Comparison of ENCODE assay signal across 18 cellular contexts in genomic region chr9:122946486-122947003, GRCh38. TPM values are rescaled to one million over a fixed set of nuclear protein-coding genes. Genes with fewer than 3 reads are reported as not detected.
DNase-seq lines count a peak whose midpoint lies in the region; ATAC-seq, FAIRE-seq and TF ChIP-seq lines count a peak whose summit lies in the region.
"Had no signal": no experiment of that assay in that cellular context is flagged by ENCODE, and none has a peak within 500 bp of the region (broad histone marks: within the 10 kb centered on the region; RNA-seq: fewer than 3 reads in every experiment).

No MANE protein-coding gene starts in this region.

- H3K27me3 ChIP-seq in endothelial cell of umbilical vein (ENCODE audit: control insufficient read depth in 2 of 2, insufficient read depth in 2 of 2, low read length in 2 of 2): no peaks in the 10 kb centered on the region
- H3K27me3 ChIP-seq: BLaER1 treated with 17β-estradiol and CSF1 and Interleukin-3, amounts not matched to agents 10 nM and 100 nM had no signal

- H4K20me1 ChIP-seq in endothelial cell of umbilical vein (replicated peaks; ENCODE audit: control insufficient read depth, extremely low read depth, insufficient read depth, low read length): peaks cover 8% of the 10 kb centered on the region

- H3K9me1 ChIP-seq in endothelial cell of umbilical vein (replicated peaks; ENCODE audit: control insufficient read depth, extremely low read depth, insufficient read depth, low read length): no peaks in the 10 kb centered on the region

- H3K4me1 Mint-ChIP-seq in stimulated activated effector memory CD8-positive, alpha-beta T cell treated with anti-CD3 and anti-CD28 coated beads, Interleukin-12 subunit alpha, Interleukin-12 subunit beta, amount 100 ng/mL, for 72 hours: peaks cover 33% of the 10 kb centered on the region

- peak overlapping the region; percentile 67 for H3K4me3 ChIP-seq in SK-N-MC
- H3K4me3 ChIP-seq in endothelial cell of umbilical vein (replicated peaks in 1 of 3; ENCODE audit: insufficient read depth in 1 of 3, low read depth in 1 of 3, low read length in 3 of 3): no peak overlapping the region
- H3K4me3 ChIP-seq: BLaER1 treated with 17β-estradiol and CSF1 and Interleukin-3, amounts not matched to agents 10 nM and 100 nM had no signal

- ATAC-seq in stimulated activated effector memory CD8-positive, alpha-beta T cell treated with anti-CD3 and anti-CD28 coated beads, Interleukin-12 subunit alpha, Interleukin-12 subunit beta, amount 100 ng/mL, for 72 hours: no peak

- peaks cover 16% of the 10 kb centered on the region for H3K36me3 Mint-ChIP-seq in stimulated activated effector memory CD8-positive, alpha-beta T cell treated with anti-CD3 and anti-CD28 coated beads, Interleukin-12 subunit alpha, Interleukin-12 subunit beta, amount 100 ng/mL, for 72 hours

- peaks cover 57% of the 10 kb centered on the region for H3K79me2 ChIP-seq in endothelial cell of umbilical vein (ENCODE audit: control insufficient read depth, insufficient read depth, low read length)

- DNase-seq in HT-29 (ENCODE audit: low spot score) (peak; percentile 16), SK-N-MC (ENCODE audit: low read depth, low spot score) (no peak), endothelial cell of umbilical vein (ENCODE audit: low read depth, low spot score) (peak; percentile 44), germinal center (ENCODE audit: low spot score) (no peak), SHP77 treated with DMSO at 0.1 percent for 48 hours (lab: John Stamatoyannopoulos, UW) (no peak)
- DNase-seq in stimulated activated effector memory CD8-positive, alpha-beta T cell treated with anti-CD3 and anti-CD28 coated beads, Interleukin-12 subunit alpha, Interleukin-12 subunit beta, amount 100 ng/mL, for 72 hours (ENCODE audit: low spot score in 2 of 2): no peak
- no peak for DNase-seq in activated effector memory CD4-positive, alpha-beta T cell treated with anti-CD3 and anti-CD28 coated beads, Interleukin-2, amount 50 U/mL, for 16 hours
- DNase-seq: DMS153, EL, H7, MV-4-11, NCI-H1436, NCI-H2029 treated with DMSO at 0.1 percent for 48 hours, NCI-H2227 treated with DMSO at 0.1 percent for 48 hours, NCI-H524 treated with DMSO at 0.1 percent for 48 hours had no signal

- no peak for FAIRE-seq in endothelial cell of umbilical vein (lab: Jason Lieb, UNC)
- FAIRE-seq: GM18507 had no signal

- POLR2A ChIA-PET in endothelial cell of umbilical vein (lab: Charles Lee): no interaction called here

- dilution Hi-C loops in endothelial cell of umbilical vein (cut with MboI; ENCODE audit: extremely low pct_ligation_motif_present, low sequenced_read_pairs): no loop called here

- H3K9me3 Mint-ChIP-seq in stimulated activated effector memory CD8-positive, alpha-beta T cell treated with anti-CD3 and anti-CD28 coated beads, Interleukin-12 subunit alpha, Interleukin-12 subunit beta, amount 100 ng/mL, for 72 hours: no peaks in the 10 kb centered on the region

- peaks cover 20% of the 10 kb centered on the region for H3K4me1 ChIP-seq in endothelial cell of umbilical vein (ENCODE audit: control insufficient read depth, extremely low read depth, insufficient read depth, low read length)

- CTCF ChIA-PET in endothelial cell of umbilical vein (lab: Charles Lee): interaction anchor here (0.6 to 0.7 kb wide), 2 partner anchors 25 to 885 kb away, joined by 3 to 4 read pairs; no protein-coding TSS in a partner anchor

- no peak for TF ChIP-seq POLR2A in endothelial cell of umbilical vein (IDR thresholded peaks at IDR 0.05; ENCODE audit: low read depth, low read length)

- H3K27ac Mint-ChIP-seq in stimulated activated effector memory CD8-positive, alpha-beta T cell treated with anti-CD3 and anti-CD28 coated beads, Interleukin-12 subunit alpha, Interleukin-12 subunit beta, amount 100 ng/mL, for 72 hours: peak overlapping the region; percentile 1

- no peak overlapping the region for H2AFZ ChIP-seq in endothelial cell of umbilical vein (ENCODE audit: low read depth, low read length)

- H3K9ac ChIP-seq in SK-N-MC (ENCODE audit: insufficient read length) (peak overlapping the region; percentile 74), endothelial cell of umbilical vein (replicated peaks; ENCODE audit: extremely low read depth, insufficient read depth, low read length) (no peak overlapping the region)
- H3K9ac ChIP-seq: BLaER1 treated with 17β-estradiol and CSF1 and Interleukin-3, amounts not matched to agents 10 nM and 100 nM had no signal

- intact Hi-C loops in endothelial cell of umbilical vein (cut with micrococcal nuclease): no loop called here

- H3K27ac ChIP-seq in SK-N-MC (peak overlapping the region; percentile 96), endothelial cell of umbilical vein (ENCODE audit: insufficient read depth, low read depth, low read length) (no peak overlapping the region)
- H3K27ac ChIP-seq: BLaER1 treated with 17β-estradiol and CSF1 and Interleukin-3, amounts not matched to agents 10 nM and 100 nM; RWPE1 had no signal

- H3K36me3 ChIP-seq in SK-N-MC (ENCODE audit: insufficient read depth, low read length) (peaks cover 30% of the 10 kb centered on the region), endothelial cell of umbilical vein (ENCODE audit: control insufficient read depth in 2 of 2, extremely low read depth in 1 of 2, insufficient read depth in 2 of 2, low read length in 2 of 2) (no peaks in the 10 kb centered on the region)

- no TSS peak for BruUV-seq in endothelial cell of umbilical vein (replicated peaks; lab: Mats Ljungman, UMichigan)

- peak overlapping the region; percentile 8 for H3K4me3 Mint-ChIP-seq in stimulated activated effector memory CD8-positive, alpha-beta T cell treated with anti-CD3 and anti-CD28 coated beads, Interleukin-12 subunit alpha, Interleukin-12 subunit beta, amount 100 ng/mL, for 72 hours

- no peak for TF ChIP-seq CTCF in endothelial cell of umbilical vein (IDR thresholded peaks at IDR 0.05; ENCODE audit: extremely low read depth in 1 of 2, insufficient read depth in 1 of 2, low read depth in 1 of 2, low read length in 2 of 2)

- H3K4me2 ChIP-seq in endothelial cell of umbilical vein (ENCODE audit: insufficient read depth, low read length): no peak overlapping the region

- no peaks in the 10 kb centered on the region for H3K9me3 ChIP-seq in SK-N-MC (ENCODE audit: low read depth, low read length)
- H3K9me3 ChIP-seq in endothelial cell of umbilical vein (replicated peaks; ENCODE audit: control insufficient read depth, insufficient read depth, low read length): no peaks in the 10 kb centered on the region

TF ChIP-seq in endothelial cell of umbilical vein, 7 proteins besides CTCF, POLR2A, EP300 and RAD21 (continues in another document):
- TF ChIP-seq JUN (IDR thresholded peaks at IDR 0.05; ENCODE audit: borderline replicate concordance, insufficient read depth, insufficient read length, low read depth) (no peak), GATA2 (IDR thresholded peaks at IDR 0.05; ENCODE audit: insufficient read depth, insufficient read length, low read depth, low read length) (no peak), MAX (IDR thresholded peaks at IDR 0.05; ENCODE audit: insufficient read depth, insufficient read length) (no peak)

RNA-seq across cellular contexts. Expression of gene RABGAP1, which starts 5.7 kb away (rescaled TPM):
- 21.1 and 23.8 TPM in 2 replicates for total RNA-seq in HT-29 (2014; rRNA removed; shearing (Covaris generic))
- 43.1 and 53.6 TPM in 2 replicates for total RNA-seq in endothelial cell of umbilical vein
- 17.8 and 19.0 TPM in 2 replicates for polyA plus RNA-seq in endothelial cell of umbilical vein
- 19.2 and 19.8 TPM in 2 replicates for polyA plus RNA-seq in endothelial cell of umbilical vein (2011; cell fraction: cytosol; rRNA removed)
- polyA plus RNA-seq in endothelial cell of umbilical vein (2011; cell fraction: nucleus; rRNA removed): 49.3 and 51.3 TPM in 2 replicates
- 24.8 and 27.5 TPM in 2 replicates for polyA plus RNA-seq in endothelial cell of umbilical vein (2012)
- 70.9 and 75.5 TPM in 2 replicates for polyA minus RNA-seq in endothelial cell of umbilical vein
- polyA minus RNA-seq in endothelial cell of umbilical vein (2011; cell fraction: cytosol; rRNA and poly(A)+ RNA removed): 27.9 TPM
- polyA minus RNA-seq in endothelial cell of umbilical vein (2011; cell fraction: nucleus; rRNA and poly(A)+ RNA removed): 133 and 183 TPM in 2 replicates

RNA-seq across cellular contexts. Expression of gene ZBTB26, which starts 15.2 kb away (rescaled TPM):
- total RNA-seq in HT-29 (2014; rRNA removed; shearing (Covaris generic)): 2.6 and 2.8 TPM in 2 replicates
- total RNA-seq in endothelial cell of umbilical vein: 4.8 and 5.0 TPM in 2 replicates
- 1.8 and 2.6 TPM in 2 replicates for polyA plus RNA-seq in endothelial cell of umbilical vein
- polyA plus RNA-seq in endothelial cell of umbilical vein (2011; cell fraction: cytosol; rRNA removed): 2.4 and 2.7 TPM in 2 replicates
- 8.0 and 11.0 TPM in 2 replicates for polyA plus RNA-seq in endothelial cell of umbilical vein (2011; cell fraction: nucleus; rRNA removed)
- polyA plus RNA-seq in endothelial cell of umbilical vein (2012): 3.0 and 3.3 TPM in 2 replicates
- polyA minus RNA-seq in endothelial cell of umbilical vein: 3.7 and 5.3 TPM in 2 replicates
- polyA minus RNA-seq in endothelial cell of umbilical vein (2011; cell fraction: cytosol; rRNA and poly(A)+ RNA removed): 4.7 TPM
- 5.2 and 7.6 TPM in 2 replicates for polyA minus RNA-seq in endothelial cell of umbilical vein (2011; cell fraction: nucleus; rRNA and poly(A)+ RNA removed)

RNA-seq across cellular contexts. Expression of gene ZBTB6, which starts 33.4 kb away (rescaled TPM):
- total RNA-seq in HT-29 (2014; rRNA removed; shearing (Covaris generic)): 3.3 and 3.4 TPM in 2 replicates
- total RNA-seq in endothelial cell of umbilical vein: 5.5 and 6.5 TPM in 2 replicates
- 1.0 and 1.6 TPM in 2 replicates for polyA plus RNA-seq in endothelial cell of umbilical vein
- 1.7 and 1.9 TPM in 2 replicates for polyA plus RNA-seq in endothelial cell of umbilical vein (2011; cell fraction: cytosol; rRNA removed)
- 1.7 and 2.1 TPM in 2 replicates for polyA plus RNA-seq in endothelial cell of umbilical vein (2011; cell fraction: nucleus; rRNA removed)
- 3.4 and 3.7 TPM in 2 replicates for polyA plus RNA-seq in endothelial cell of umbilical vein (2012)
- 5.8 and 6.7 TPM in 2 replicates for polyA minus RNA-seq in endothelial cell of umbilical vein
- 8.6 TPM for polyA minus RNA-seq in endothelial cell of umbilical vein (2011; cell fraction: cytosol; rRNA and poly(A)+ RNA removed)
- 5.2 and 7.8 TPM in 2 replicates for polyA minus RNA-seq in endothelial cell of umbilical vein (2011; cell fraction: nucleus; rRNA and poly(A)+ RNA removed)

RNA-seq across cellular contexts. Expression of gene RC3H2, which starts 41.4 kb away (rescaled TPM):
- total RNA-seq in HT-29 (2014; rRNA removed; shearing (Covaris generic)): 21.7 and 23.8 TPM in 2 replicates
- 57.3 and 63.0 TPM in 2 replicates for total RNA-seq in endothelial cell of umbilical vein
- 22.4 and 25.3 TPM in 2 replicates for polyA plus RNA-seq in endothelial cell of umbilical vein
- 22.2 and 24.8 TPM in 2 replicates for polyA plus RNA-seq in endothelial cell of umbilical vein (2011; cell fraction: cytosol; rRNA removed)
- 53.6 and 59.9 TPM in 2 replicates for polyA plus RNA-seq in endothelial cell of umbilical vein (2011; cell fraction: nucleus; rRNA removed)
- 30.2 and 41.3 TPM in 2 replicates for polyA plus RNA-seq in endothelial cell of umbilical vein (2012)
- polyA minus RNA-seq in endothelial cell of umbilical vein: 136 and 137 TPM in 2 replicates
- 104 TPM for polyA minus RNA-seq in endothelial cell of umbilical vein (2011; cell fraction: cytosol; rRNA and poly(A)+ RNA removed)
- 75.5 and 104 TPM in 2 replicates for polyA minus RNA-seq in endothelial cell of umbilical vein (2011; cell fraction: nucleus; rRNA and poly(A)+ RNA removed)

Comparison
In these comparisons a context has a peak if more than half of its experiments do, and no peak if none do; other contexts are left out.
1. DNase-seq: peak in HT-29 (single experiment) and endothelial cell of umbilical vein (single experiment); none in SK-N-MC (single experiment), stimulated activated effector memory CD8-positive, alpha-beta T cell treated with anti-CD3 and anti-CD28 coated beads, Interleukin-12 subunit alpha, Interleukin-12 subunit beta, amount 100 ng/mL, for 72 hours (0 of 2), germinal center (single experiment), SHP77 treated with DMSO at 0.1 percent for 48 hours (single experiment) and activated effector memory CD4-positive, alpha-beta T cell treated with anti-CD3 and anti-CD28 coated beads, Interleukin-2, amount 50 U/mL, for 16 hours (single experiment).